24 cellular contexts compared by ENCODE assay signal in the genomic region with DNA sequence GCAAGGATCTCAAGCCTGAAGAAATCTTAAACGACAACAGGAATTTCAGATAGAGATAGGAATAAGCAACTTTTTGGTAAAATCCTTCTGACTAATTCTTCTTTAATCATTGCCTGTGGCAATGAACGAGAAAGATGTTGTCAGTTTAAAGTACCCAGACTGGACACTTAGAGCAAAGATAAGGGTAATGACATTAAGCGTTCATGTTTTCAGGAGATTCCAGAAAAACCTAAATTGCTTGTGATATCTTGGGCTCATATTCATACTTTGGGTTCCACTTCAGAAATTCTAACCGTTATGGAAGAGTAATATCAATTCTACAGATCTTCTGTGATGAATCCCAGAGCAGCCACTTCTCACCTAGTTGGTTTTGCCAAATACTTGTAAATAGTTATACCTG.
"Had no signal": no experiment of that assay in that cellular context is flagged by ENCODE, and none has a peak within 500 bp of the region (broad histone marks: within the 10 kb centered on the region; RNA-seq: fewer than 3 reads in every experiment).

No MANE protein-coding gene starts in this region.

- H3K4me3 ChIP-seq: colonic mucosa, coronary artery, dorsolateral prefrontal cortex, esophagus muscularis mucosa, esophagus squamous epithelium, gastrocnemius medialis, gastroesophageal sphincter, heart left ventricle, heart right ventricle had no signal

- H3K4me1 ChIP-seq: colonic mucosa, esophagus muscularis mucosa, esophagus squamous epithelium, foreskin keratinocyte, gastrocnemius medialis, gastroesophageal sphincter, heart left ventricle had no signal

- ATAC-seq: effector memory CD8-positive, alpha-beta T cell; esophagus mucosa; foreskin keratinocyte; gastrocnemius medialis; gastroesophageal sphincter; heart right ventricle had no signal

- H3K36me3 ChIP-seq: colonic mucosa, esophagus muscularis mucosa, esophagus squamous epithelium, gastrocnemius medialis, gastroesophageal sphincter, heart left ventricle, heart right ventricle had no signal

- H3K27ac ChIP-seq: colonic mucosa, coronary artery, dorsolateral prefrontal cortex, epithelial cell of prostate, esophagus muscularis mucosa, esophagus squamous epithelium, foreskin keratinocyte, gastrocnemius medialis, gastroesophageal sphincter, heart left ventricle, heart right ventricle had no signal

- DNase-seq: colonic mucosa; cortex of kidney; dermis blood vessel endothelial cell; dorsolateral prefrontal cortex; effector CD4-positive, alpha-beta T cell; effector CD8-positive, alpha-beta T cell; effector memory CD4-positive, alpha-beta T cell; effector memory CD8-positive, alpha-beta T cell; endodermal cell; erythroblast; esophagus squamous epithelium; foreskin fibroblast; foreskin melanocyte; gastrocnemius medialis; glutamatergic neuron; head of caudate nucleus; heart left ventricle; heart right ventricle had no signal

- H3K27me3 ChIP-seq: colonic mucosa, esophagus muscularis mucosa, foreskin keratinocyte, gastrocnemius medialis, gastroesophageal sphincter, heart left ventricle, heart right ventricle had no signal

- H3K9me3 ChIP-seq: colonic mucosa, esophagus muscularis mucosa, esophagus squamous epithelium, gastrocnemius medialis, gastroesophageal sphincter, heart left ventricle, heart right ventricle had no signal
